ENCODE assay signal across 1 cellular context in genomic region chr10:87082219-87082618, GRCh38.
TF ChIP-seq lines count a peak whose summit lies in the region.

No MANE protein-coding gene starts in this region.

TF ChIP-seq in Ishikawa, 13 proteins besides CTCF, POLR2A, EP300 and RAD21:
- TF ChIP-seq TEAD4 (IDR thresholded peaks at IDR 0.05) (peak; percentile 70), MAX (IDR thresholded peaks at IDR 0.05) (peak; percentile 27; the same call in 1 of the 2 replicates), FOXM1 (IDR thresholded peaks at IDR 0.05; ENCODE audit: borderline replicate concordance, low read depth) (peak; percentile 36; the same call in 1 of the 2 replicates)
